9 cellular contexts compared by ENCODE assay signal in the genomic region with DNA sequence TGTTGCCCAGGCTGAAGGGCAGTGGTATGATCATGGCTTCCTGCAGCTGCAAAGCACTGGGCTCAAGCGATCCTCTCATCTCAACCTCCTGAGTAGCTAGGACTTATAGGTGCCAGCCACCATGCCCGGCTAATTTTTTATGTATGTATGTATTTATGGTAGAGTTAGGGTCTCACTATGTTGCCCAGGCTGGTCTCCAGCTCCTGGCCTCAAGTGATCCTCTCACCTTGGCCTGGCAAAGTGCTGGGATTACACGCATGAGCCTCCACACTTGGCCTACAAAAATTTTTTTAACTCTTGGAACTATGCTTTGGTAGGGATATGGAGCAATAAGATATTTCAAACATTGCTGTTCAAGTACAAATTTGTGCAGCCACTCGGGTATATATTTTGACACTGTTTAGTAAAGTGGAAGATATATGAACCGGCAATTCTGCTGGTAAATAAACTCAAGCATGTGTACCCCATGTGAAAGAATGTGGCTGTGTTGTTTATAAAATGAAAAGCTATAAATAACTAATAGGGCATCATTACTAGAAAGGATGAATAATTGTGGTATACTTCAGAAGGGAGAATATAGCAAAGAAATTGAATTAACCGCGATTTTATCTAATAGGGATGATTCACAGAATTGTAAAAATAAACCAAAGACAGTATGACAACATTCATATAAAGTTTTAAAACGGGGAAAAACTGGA. TPM values are rescaled to one million over a fixed set of nuclear protein-coding genes. Genes with fewer than 3 reads are reported as not detected.
DNase-seq lines count a peak whose midpoint lies in the region; ATAC-seq, FAIRE-seq and TF ChIP-seq lines count a peak whose summit lies in the region.
"Had no signal": no experiment of that assay in that cellular context is flagged by ENCODE, and none has a peak within 500 bp of the region (broad histone marks: within the 10 kb centered on the region; RNA-seq: fewer than 3 reads in every experiment).

No MANE protein-coding gene starts in this region.

- TF ChIP-seq POLR2A in adrenal gland (IDR thresholded peaks at IDR 0.05) (no peak), HepG2 (IDR thresholded peaks at IDR 0.05; ENCODE audit: insufficient read depth in 1 of 2, low read depth in 2 of 2, low read length in 2 of 2) (no peak)

- TF ChIP-seq EP300 in HepG2 (IDR thresholded peaks at IDR 0.05; ENCODE audit: low read depth in 2 of 2, low read length in 2 of 2) (no peak), HepG2 (CRISPR knock-in tag; IDR thresholded peaks at IDR 0.05; ENCODE audit: borderline replicate concordance) (no peak)

- DNase-seq in activated naive CD4-positive, alpha-beta T cell treated with anti-CD3 and anti-CD28 coated beads, Interleukin-2, amount 10 ng/mL, durations not matched to agents 7 days and 5 days, result no peak
- no peak for DNase-seq in activated naive CD4-positive, alpha-beta T cell treated with Interleukin-2 at 50 U/mL for 16 hours
- no peak for DNase-seq in adrenal gland
- DNase-seq in HepG2 (ENCODE audit: low spot score), result no peak
- no peak for DNase-seq in type B pancreatic cell (ENCODE audit: extremely low spot score, unreplicated experiment)
- DNase-seq in NCI-H510A treated with DMSO at 0.1 percent for 48 hours (lab: John Stamatoyannopoulos, UW), result no peak
- DNase-seq: NCI-H510A had no signal

- in situ Hi-C loops in HepG2 (cut with HindIII; ENCODE audit: extremely low pct_ligation_motif_present, low pct_unique_long_range_greater_than_20kb), result no loop called here

- POLR2A ChIA-PET in HepG2 (lab: Yijun Ruan, JAX), result interaction anchor here (0.9 to 3.1 kb wide), 12 partner anchors 10 to 883 kb away, joined by 3 to 57 read pairs (median 10); partner anchors contain the start of genes POLR2I, TBCB, ZFP14 and ZFP82

- H3K9me3 ChIP-seq in adrenal gland (replicated peaks in 1 of 3) (no peaks in the 10 kb centered on the region), HepG2 (ENCODE audit: low read length) (peaks cover 10% of the 10 kb centered on the region)

- H3K4me2 ChIP-seq in HepG2 (ENCODE audit: low read depth, low read length), result peak overlapping the region; percentile 89

- H3K4me3 ChIP-seq in adrenal gland (peak overlapping the region in 2 of 4 donors; percentile 76 to 89), HepG2 (replicated peaks in 1 of 3; ENCODE audit: insufficient read depth in 1 of 3, low read depth in 2 of 3, low read length in 3 of 3) (peak overlapping the region; percentile 70 to 87 (median 84))

- intact Hi-C loops in adrenal gland (cut with DNase I), result loop anchor here in 1 of 2 donors (10.0 kb wide), 1 partner anchor 283 kb away; no protein-coding TSS in a partner anchor
- intact Hi-C loops in HepG2 (cut with micrococcal nuclease; ENCODE audit: unreplicated experiment), result loop anchor here (2.0 kb wide), 2 partner anchors 39 to 109 kb away; partner anchors contain the start of gene ZFP14

- H3K9ac ChIP-seq in HepG2 (ENCODE audit: insufficient read depth, low read depth, low read length), result peak overlapping the region; percentile 92

- no TSS peak for BruUV-seq in HepG2 (replicated peaks; lab: Mats Ljungman, UMichigan)

- peaks cover 36% of the 10 kb centered on the region for H3K9me3 Mint-ChIP-seq in activated naive CD4-positive, alpha-beta T cell treated with anti-CD3 and anti-CD28 coated beads, Interleukin-2, amount 10 ng/mL, durations not matched to agents 7 days and 5 days
- H3K9me3 Mint-ChIP-seq in type B pancreatic cell, result peaks cover 9% of the 10 kb centered on the region

- no peak for TF ChIP-seq RAD21 in HepG2 (CRISPR knock-in tag; IDR thresholded peaks at IDR 0.05)

- TF ChIP-seq CTCF in adrenal gland (IDR thresholded peaks at IDR 0.05) (no peak), HepG2 (CRISPR knock-in tag; IDR thresholded peaks at IDR 0.05) (no peak), type B pancreatic cell (conservative IDR thresholded peaks at IDR 0.05) (no peak)

- H3K36me3 Mint-ChIP-seq in activated naive CD4-positive, alpha-beta T cell treated with anti-CD3 and anti-CD28 coated beads, Interleukin-2, amount 10 ng/mL, durations not matched to agents 7 days and 5 days, result peaks cover 44% of the 10 kb centered on the region
- H3K36me3 Mint-ChIP-seq in type B pancreatic cell, result peaks cover 46% of the 10 kb centered on the region

- H2AFZ ChIP-seq in HepG2 (ENCODE audit: low read length), result no peak overlapping the region

- ATAC-seq in HepG2 (no peak), HG03025 (IDR thresholded peaks at IDR 0.05; ENCODE audit: low FRiP score, unreplicated experiment) (no peak), HG03571 (IDR thresholded peaks at IDR 0.05; ENCODE audit: unreplicated experiment) (no peak)

- peaks cover 33% of the 10 kb centered on the region for H3K4me1 Mint-ChIP-seq in activated naive CD4-positive, alpha-beta T cell treated with anti-CD3 and anti-CD28 coated beads, Interleukin-2, amount 10 ng/mL, durations not matched to agents 7 days and 5 days
- H3K4me1 Mint-ChIP-seq in type B pancreatic cell (ENCODE audit: unreplicated experiment), result peaks cover 11% of the 10 kb centered on the region

- no peaks in the 10 kb centered on the region for H4K20me1 ChIP-seq in HepG2 (ENCODE audit: insufficient read depth, low read length)

- H3K27me3 Mint-ChIP-seq in activated naive CD4-positive, alpha-beta T cell treated with anti-CD3 and anti-CD28 coated beads, Interleukin-2, amount 10 ng/mL, durations not matched to agents 7 days and 5 days, result no peaks in the 10 kb centered on the region
- no peaks in the 10 kb centered on the region for H3K27me3 Mint-ChIP-seq in type B pancreatic cell

- H3K4me1 ChIP-seq in adrenal gland (replicated peaks in 1 of 2) (peaks cover 0 to 10% of the 10 kb centered on the region in 2 donors), HepG2 (ENCODE audit: insufficient read depth, low read length) (peaks cover 28% of the 10 kb centered on the region)

- CTCF ChIA-PET in activated naive CD4-positive, alpha-beta T cell treated with anti-CD3 and anti-CD28 coated beads, Interleukin-2, amount 10 ng/mL, durations not matched to agents 7 days and 5 days (lab: Charles Lee), result no interaction called here
- CTCF ChIA-PET in HepG2 (lab: Yijun Ruan, JAX; ENCODE audit: low intra/inter-chr PET ratio, low total read pairs), result no interaction called here

- no peak for FAIRE-seq in HepG2 (lab: Jason Lieb, UNC)

- peak overlapping the region; percentile 97 for H3K27ac Mint-ChIP-seq in activated naive CD4-positive, alpha-beta T cell treated with anti-CD3 and anti-CD28 coated beads, Interleukin-2, amount 10 ng/mL, durations not matched to agents 7 days and 5 days
- peak overlapping the region; percentile 100 for H3K27ac Mint-ChIP-seq in type B pancreatic cell

- H3K27ac ChIP-seq in adrenal gland (peak overlapping the region in 3 of 5 donors; percentile 92 to 98 (median 96)), HepG2 (ENCODE audit: extremely low read length, insufficient read depth, low read length) (peak overlapping the region; percentile 91)

- peaks cover 21% of the 10 kb centered on the region for H3K79me2 ChIP-seq in HepG2 (ENCODE audit: insufficient read depth, low read length)

- H3K4me3 Mint-ChIP-seq in activated naive CD4-positive, alpha-beta T cell treated with anti-CD3 and anti-CD28 coated beads, Interleukin-2, amount 10 ng/mL, durations not matched to agents 7 days and 5 days, result peak overlapping the region; percentile 96
- peak overlapping the region; percentile 100 for H3K4me3 Mint-ChIP-seq in type B pancreatic cell

- H3K27me3 ChIP-seq in adrenal gland (no peaks in the 10 kb centered on the region), HepG2 (ENCODE audit: control insufficient read depth in 1 of 2, insufficient read depth in 2 of 2, low read length in 2 of 2) (peaks cover 0 to 4% of the 10 kb centered on the region in 2 experiments; a peak in 1 of 5 replicates)

- H3K36me3 ChIP-seq in adrenal gland (replicated peaks in 1 of 2) (no peaks in the 10 kb centered on the region), HepG2 (replicated peaks in 1 of 2; ENCODE audit: control insufficient read depth in 1 of 2, insufficient read depth in 2 of 2, low read length in 2 of 2) (no peaks in the 10 kb centered on the region)

- 50 to 57% (median 55%) methylated on average over 8 of the region's 8 CpGs for WGBS in adrenal gland, 4 donors
- WGBS in HepG2 (ENCODE audit: low lambda C conversion rate), result 66% methylated on average over 8 of the region's 8 CpGs

RNA-seq across cellular contexts. Expression of gene ZNF566, which starts 1.1 kb away (rescaled TPM):
- total RNA-seq in adrenal gland (10 to 100 TPM in 6 of 8 donors, 1 to 10 TPM in 2; 7.4 to 20.9 (median 12.6) TPM), HepG2 (2016; rRNA removed; fragmentation: Illumina TruSeq; extraction: Trizol) (13.7 and 19.0 TPM in 2 replicates), type B pancreatic cell (ENCODE audit: low replicate concordance) (14.1 and 22.1 TPM in 2 replicates)
- polyA plus RNA-seq in adrenal gland (10 to 100 TPM in 2 of 3 donors, 1 to 10 TPM in 1; 9.5 to 12.3 (median 10.6) TPM), HepG2 (2011; rRNA removed) (4.8 and 5.9 TPM in 2 replicates)
- 5.5 and 6.3 TPM in 2 replicates for total RNA-seq in HepG2 (2016; cell fraction: cytosol; rRNA removed; fragmentation: Illumina TruSeq; extraction: Trizol; ENCODE audit: low read depth)
- total RNA-seq in HepG2 (2016; cell fraction: insoluble cytoplasmic fraction; rRNA removed; fragmentation: Illumina TruSeq; extraction: Trizol), result 11.4 and 18.0 TPM in 2 replicates
- 8.9 and 10.3 TPM in 2 replicates for total RNA-seq in HepG2 (2016; cell fraction: membrane; rRNA removed; fragmentation: Illumina TruSeq; extraction: Trizol)
- total RNA-seq in HepG2 (2016; cell fraction: nucleus; rRNA removed; fragmentation: Illumina TruSeq; extraction: Trizol), result 12.0 and 14.2 TPM in 2 replicates
- polyA plus RNA-seq in HepG2 (2011; cell fraction: cytosol; rRNA removed), result 3.5 and 4.2 TPM in 2 replicates
- polyA plus RNA-seq in HepG2 (2011; cell fraction: nucleus; rRNA removed), result 5.7 and 6.7 TPM in 2 replicates
- 4.9 and 7.4 TPM in 2 replicates for polyA plus RNA-seq in HepG2 (2012)
- polyA plus RNA-seq in HepG2 (2016; cell fraction: cytosol; fragmentation: Illumina TruSeq; extraction: Trizol; ENCODE audit: low read depth), result 0.32 and 0.90 TPM in 2 replicates
- polyA plus RNA-seq in HepG2 (2016; cell fraction: insoluble cytoplasmic fraction; fragmentation: Illumina TruSeq; extraction: Trizol; ENCODE audit: low read depth), result 10.9 and 11.3 TPM in 2 replicates
- polyA plus RNA-seq in HepG2 (2016; cell fraction: membrane; fragmentation: Illumina TruSeq; extraction: Trizol; ENCODE audit: low read depth), result 2.0 and 2.5 TPM in 2 replicates
- polyA plus RNA-seq in HepG2 (2016; cell fraction: nucleus; fragmentation: Illumina TruSeq; extraction: Trizol; ENCODE audit: insufficient read depth, low read depth), result 10.8 and 12.6 TPM in 2 replicates
- 4.3 and 6.3 TPM in 2 replicates for polyA minus RNA-seq in HepG2 (2011; rRNA and poly(A)+ RNA removed; ENCODE audit: low replicate concordance)
- polyA minus RNA-seq in HepG2 (2011; cell fraction: cytosol; rRNA and poly(A)+ RNA removed), result 3.7 and 4.8 TPM in 2 replicates
- 15.5 and 16.7 TPM in 2 replicates for polyA minus RNA-seq in HepG2 (2011; cell fraction: nucleus; rRNA and poly(A)+ RNA removed)

RNA-seq across cellular contexts. Expression of gene ZNF260, which starts 39.8 kb away (rescaled TPM):
- 10 to 100 TPM in 6 of 8 donors, 1 to 10 TPM in 2; 9.4 to 16.0 (median 11.8) TPM for total RNA-seq in adrenal gland
- polyA plus RNA-seq in adrenal gland, result 10 to 100 TPM in 1 of 3 donors, 1 to 10 TPM in 2; 2.2 to 16.5 (median 3.2) TPM
- 10.5 and 19.9 TPM in 2 replicates for total RNA-seq in HepG2 (2016; rRNA removed; fragmentation: Illumina TruSeq; extraction: Trizol)
- 1.3 and 3.1 TPM in 2 replicates for total RNA-seq in HepG2 (2016; cell fraction: cytosol; rRNA removed; fragmentation: Illumina TruSeq; extraction: Trizol; ENCODE audit: low read depth)
- 10.4 and 16.0 TPM in 2 replicates for total RNA-seq in HepG2 (2016; cell fraction: insoluble cytoplasmic fraction; rRNA removed; fragmentation: Illumina TruSeq; extraction: Trizol)
- 6.1 and 7.8 TPM in 2 replicates for total RNA-seq in HepG2 (2016; cell fraction: membrane; rRNA removed; fragmentation: Illumina TruSeq; extraction: Trizol)
- total RNA-seq in HepG2 (2016; cell fraction: nucleus; rRNA removed; fragmentation: Illumina TruSeq; extraction: Trizol), result 14.5 and 15.1 TPM in 2 replicates
- polyA plus RNA-seq in HepG2 (2011; rRNA removed), result 2.8 and 3.1 TPM in 2 replicates
- 1.1 and 2.2 TPM in 2 replicates for polyA plus RNA-seq in HepG2 (2011; cell fraction: cytosol; rRNA removed)
- 1.2 and 2.4 TPM in 2 replicates for polyA plus RNA-seq in HepG2 (2011; cell fraction: nucleus; rRNA removed)
- 3.0 and 5.1 TPM in 2 replicates for polyA plus RNA-seq in HepG2 (2012)
- polyA plus RNA-seq in HepG2 (2016; cell fraction: cytosol; fragmentation: Illumina TruSeq; extraction: Trizol; ENCODE audit: low read depth), result 0.45 and 0.51 TPM in 2 replicates
- polyA plus RNA-seq in HepG2 (2016; cell fraction: insoluble cytoplasmic fraction; fragmentation: Illumina TruSeq; extraction: Trizol; ENCODE audit: low read depth), result 9.4 and 12.6 TPM in 2 replicates
- polyA plus RNA-seq in HepG2 (2016; cell fraction: membrane; fragmentation: Illumina TruSeq; extraction: Trizol; ENCODE audit: low read depth), result 1.9 and 2.3 TPM in 2 replicates
- polyA plus RNA-seq in HepG2 (2016; cell fraction: nucleus; fragmentation: Illumina TruSeq; extraction: Trizol; ENCODE audit: insufficient read depth, low read depth), result 12.1 and 13.3 TPM in 2 replicates
- 9.2 and 33.0 TPM in 2 replicates for polyA minus RNA-seq in HepG2 (2011; rRNA and poly(A)+ RNA removed; ENCODE audit: low replicate concordance)
- polyA minus RNA-seq in HepG2 (2011; cell fraction: cytosol; rRNA and poly(A)+ RNA removed), result 7.2 and 12.3 TPM in 2 replicates
- polyA minus RNA-seq in HepG2 (2011; cell fraction: nucleus; rRNA and poly(A)+ RNA removed), result 11.2 and 14.8 TPM in 2 replicates
- total RNA-seq in type B pancreatic cell (ENCODE audit: low replicate concordance), result 27.8 and 35.7 TPM in 2 replicates
